ENCODE assay signal across 16 cellular contexts in genomic region chr12:79546461-79547043, GRCh38.
DNase-seq lines count a peak whose midpoint lies in the region; ATAC-seq, FAIRE-seq and TF ChIP-seq lines count a peak whose summit lies in the region.
"Had no signal": no experiment of that assay in that cellular context is flagged by ENCODE, and none has a peak within 500 bp of the region (broad histone marks: within the 10 kb centered on the region; RNA-seq: fewer than 3 reads in every experiment).

No MANE protein-coding gene starts in this region.

- H3K27me3 Mint-ChIP-seq in WTC11 (ENCODE audit: low read depth) = no peaks in the 10 kb centered on the region
- H3K27me3 Mint-ChIP-seq: IgD-negative memory B cell, naive B cell had no signal

- peak overlapping the region; percentile 99 for H3K27ac Mint-ChIP-seq in WTC11
- H3K27ac Mint-ChIP-seq: IgD-negative memory B cell had no signal

- no peak for TF ChIP-seq CTCF in WTC11 (IDR thresholded peaks at IDR 0.05)

- no peaks in the 10 kb centered on the region for H3K36me3 ChIP-seq in iPS-18a (ENCODE audit: control insufficient read depth, low read depth, low read length)
- H3K36me3 ChIP-seq: stomach had no signal

- H3K9me3 Mint-ChIP-seq in WTC11 = peaks cover 7% of the 10 kb centered on the region
- H3K9me3 Mint-ChIP-seq: IgD-negative memory B cell had no signal

- ATAC-seq in WTC11 (no peak), HG03159 (IDR thresholded peaks at IDR 0.05; ENCODE audit: unreplicated experiment) (no peak), GM18870 (IDR thresholded peaks at IDR 0.05; ENCODE audit: unreplicated experiment) (no peak)

- H3K27ac ChIP-seq in iPS-18a (ENCODE audit: low read length) = peak overlapping the region; percentile 54

- peaks cover 22% of the 10 kb centered on the region for H3K36me3 Mint-ChIP-seq in WTC11

- H3K4me3 Mint-ChIP-seq in WTC11 = peak overlapping the region; percentile 18; the same call in 1 of the 2 replicates
- H3K4me3 Mint-ChIP-seq: IgD-negative memory B cell, naive B cell had no signal

- peak overlapping the region; percentile 40 for H3K9ac ChIP-seq in iPS-18a (ENCODE audit: low read length)

- TF ChIP-seq POLR2A in H54 (IDR thresholded peaks at IDR 0.05; ENCODE audit: low read depth, low read length) = no peak

- DNase-seq in H54 (ENCODE audit: insufficient read length, low spot score) = no peak
- no peak for DNase-seq in WTC11 (ENCODE audit: low spot score)
- peak; percentile 4 for DNase-seq in superior temporal gyrus (ENCODE audit: extremely low spot score)
- no peak for DNase-seq in KG1 (lab: John Stamatoyannopoulos, UW)
- DNase-seq in NCI-H82 treated with DMSO at 0.1 percent for 48 hours (lab: John Stamatoyannopoulos, UW; ENCODE audit: unreplicated experiment) = no peak
- DNase-seq: activated CD4-positive, CD25-positive, alpha-beta regulatory T cell treated with anti-CD3 and anti-CD28 coated beads, Interleukin-2, amount 50 U/mL, for 72 hours; COR-L47; naive B cell; NCI-H2171 treated with DMSO at 0.1 percent for 48 hours; SHP77; stomach had no signal

- CTCF ChIA-PET in WTC11 (lab: Charles Lee) = interaction anchor here (0.8 to 1.4 kb wide), 10 partner anchors 32 to 192 kb away, joined by 3 to 13 read pairs (median 4); partner anchors contain the start of gene PAWR

- peaks cover 50% of the 10 kb centered on the region for H3K4me1 ChIP-seq in iPS-18a (ENCODE audit: control insufficient read depth, low read depth, low read length)

- H3K9me3 ChIP-seq in iPS-18a (ENCODE audit: control insufficient read depth, low read depth, low read length) = no peaks in the 10 kb centered on the region
- H3K9me3 ChIP-seq: stomach had no signal

- POLR2A ChIA-PET in WTC11 (lab: Charles Lee) = interaction anchor here (0.7 to 3.5 kb wide), 7 partner anchors 16 to 388 kb away, joined by 3 to 27 read pairs (median 4); partner anchors contain the start of genes PAWR and PPP1R12A

- H3K4me3 ChIP-seq in iPS-18a (ENCODE audit: low read length) = no peak overlapping the region
- H3K4me3 ChIP-seq: stomach had no signal

- peak; percentile 73 for FAIRE-seq in H54 (lab: Jason Lieb, UNC)
- FAIRE-seq: GM12891 had no signal

- H3K27me3 ChIP-seq in iPS-18a (ENCODE audit: control insufficient read depth, insufficient read depth, low read length) = no peaks in the 10 kb centered on the region
- H3K27me3 ChIP-seq: stomach had no signal

- peaks cover 96% of the 10 kb centered on the region for H3K4me1 Mint-ChIP-seq in WTC11
- H3K4me1 Mint-ChIP-seq: IgD-negative memory B cell had no signal

TF ChIP-seq in WTC11, 78 proteins besides CTCF, POLR2A, EP300 and RAD21:
- TF ChIP-seq ZBTB43 (CRISPR knock-in tag; IDR thresholded peaks at IDR 0.05) (no peak), ZNF425 (CRISPR knock-in tag; conservative IDR thresholded peaks at IDR 0.05) (peak; percentile 11; the same call in 1 of the 2 replicates), JAZF1 (CRISPR knock-in tag; IDR thresholded peaks at IDR 0.05) (no peak)
TF ChIP-seq in WTC11: peak in this region for 1.
